In the genomic region with DNA sequence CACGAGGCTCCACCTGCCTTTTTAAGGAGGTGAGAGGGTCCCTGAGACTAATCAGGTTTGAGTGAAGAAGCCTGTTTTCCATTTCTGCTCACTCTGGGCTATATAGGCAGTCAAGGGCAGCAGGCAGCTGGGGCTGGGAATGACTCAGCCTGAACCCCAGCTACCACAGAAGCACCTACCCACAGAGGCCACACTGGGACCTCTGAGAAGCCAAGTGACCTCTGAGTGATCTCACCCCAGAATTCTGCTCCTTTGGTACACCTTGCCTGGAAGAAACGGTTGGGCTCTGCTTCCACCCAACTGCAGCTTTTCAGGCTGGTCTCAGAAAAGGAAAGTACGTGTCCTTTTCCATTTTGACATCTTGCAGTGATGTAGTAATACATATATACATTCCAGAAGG, we compare ENCODE assay signal across 13 cellular contexts. TPM values are rescaled to one million over a fixed set of nuclear protein-coding genes. Genes with fewer than 3 reads are reported as not detected.
DNase-seq lines count a peak whose midpoint lies in the region; ATAC-seq and TF ChIP-seq lines count a peak whose summit lies in the region.
"Had no signal": no experiment of that assay in that cellular context is flagged by ENCODE, and none has a peak within 500 bp of the region (broad histone marks: within the 10 kb centered on the region; RNA-seq: fewer than 3 reads in every experiment).

No MANE protein-coding gene starts in this region.

- WGBS in endodermal cell (ENCODE audit: insufficient coverage in 1 of 2, insufficient read length in 1 of 2), 2 experiments = 60 to 72% methylated on average over 1 to 3 of the region's 3 CpGs
- WGBS in testis, 2 donors = 72 to 73% methylated on average over 3 of the region's 3 CpGs
- WGBS in suprapubic skin = 70% methylated on average over 3 of the region's 3 CpGs

- H3K9me3 Mint-ChIP-seq in endodermal cell = no peaks in the 10 kb centered on the region
- H3K9me3 Mint-ChIP-seq: CD4-positive, CD25-positive, alpha-beta regulatory T cell; T-cell had no signal

- intact Hi-C loops in testis (cut with DNase I; ENCODE audit: low total_unique reads) = no loop called here

- TF ChIP-seq CTCF in endodermal cell (conservative IDR thresholded peaks at IDR 0.05) (no peak), testis (IDR thresholded peaks at IDR 0.05) (no peak), suprapubic skin (IDR thresholded peaks at IDR 0.05) (no peak)

- H3K27ac ChIP-seq in endodermal cell (ENCODE audit: low read depth, low read length) (no peak overlapping the region), testis (no peak overlapping the region), suprapubic skin (no peak overlapping the region)

- H3K27me3 Mint-ChIP-seq in endodermal cell (ENCODE audit: insufficient read depth) = no peaks in the 10 kb centered on the region
- H3K27me3 Mint-ChIP-seq: CD4-positive, CD25-positive, alpha-beta regulatory T cell; T-cell had no signal

- no peak overlapping the region for H3K4me3 ChIP-seq in endodermal cell (ENCODE audit: low read length)
- no peak overlapping the region for H3K4me3 ChIP-seq in testis
- H3K4me3 ChIP-seq in suprapubic skin = no peak overlapping the region

- DNase-seq in AG08396 (ENCODE audit: low spot score) (peak; percentile 38), endodermal cell (no peak), testis (no peak), NCI-H2196 treated with DMSO at 0.1 percent for 48 hours (lab: John Stamatoyannopoulos, UW; ENCODE audit: unreplicated experiment) (no peak), suprapubic skin (ENCODE audit: low spot score in 2 of 2) (no peak)
- DNase-seq: kidney, NCI-H524 treated with DMSO at 0.1 percent for 48 hours, T-cell had no signal

- no peaks in the 10 kb centered on the region for H3K36me3 Mint-ChIP-seq in endodermal cell (ENCODE audit: low read depth)

- H3K4me1 ChIP-seq in endodermal cell (ENCODE audit: control insufficient read depth, insufficient read depth, low read length) = peaks cover 19% of the 10 kb centered on the region
- no peaks in the 10 kb centered on the region for H3K4me1 ChIP-seq in testis
- peaks cover 57% of the 10 kb centered on the region for H3K4me1 ChIP-seq in suprapubic skin

- H3K27me3 ChIP-seq in endodermal cell (ENCODE audit: control insufficient read depth, insufficient read depth, low read length, poor library complexity, severe bottlenecking) (no peaks in the 10 kb centered on the region), testis (no peaks in the 10 kb centered on the region), suprapubic skin (no peaks in the 10 kb centered on the region)

- peak overlapping the region; percentile 59 for H3K27ac Mint-ChIP-seq in endodermal cell
- H3K27ac Mint-ChIP-seq: T-cell had no signal

- H3K36me3 ChIP-seq in endodermal cell (ENCODE audit: control insufficient read depth, insufficient read depth, low read length) (no peaks in the 10 kb centered on the region), testis (ENCODE audit: low read depth, missing control alignments) (no peaks in the 10 kb centered on the region), suprapubic skin (no peaks in the 10 kb centered on the region)

- ATAC-seq in GM18873 (IDR thresholded peaks at IDR 0.05; ENCODE audit: low FRiP score, unreplicated experiment) (peak; percentile 74), HG03565 (IDR thresholded peaks at IDR 0.05; ENCODE audit: unreplicated experiment) (peak; percentile 68), GM19452 (IDR thresholded peaks at IDR 0.05; ENCODE audit: unreplicated experiment) (no peak)
- ATAC-seq: T-cell had no signal

- no peak overlapping the region for H3K4me3 Mint-ChIP-seq in endodermal cell
- H3K4me3 Mint-ChIP-seq: CD4-positive, CD25-positive, alpha-beta regulatory T cell; T-cell had no signal

- H3K4me1 Mint-ChIP-seq in endodermal cell = peaks cover 23% of the 10 kb centered on the region

- TF ChIP-seq POLR2A in testis (IDR thresholded peaks at IDR 0.05) (no peak), suprapubic skin (IDR thresholded peaks at IDR 0.05) (no peak)

- H3K9me3 ChIP-seq in endodermal cell (ENCODE audit: control insufficient read depth, low read length) (no peaks in the 10 kb centered on the region), testis (no peaks in the 10 kb centered on the region), suprapubic skin (no peaks in the 10 kb centered on the region)

- TF ChIP-seq EP300 in suprapubic skin (IDR thresholded peaks at IDR 0.05) = no peak

- H3K9ac ChIP-seq in endodermal cell (ENCODE audit: extremely low read depth, low read length, poor library complexity, severe bottlenecking) = no peak overlapping the region

RNA-seq across cellular contexts. Expression of a gene that starts 6.8 kb away (rescaled TPM):
- total RNA-seq in endodermal cell (10 to 100 TPM; 17.1 to 19.6 TPM), testis (10 to 100 TPM; 12.6 to 17.9 TPM), suprapubic skin (10 to 100 TPM; 12.6 to 17.0 (median 15.0) TPM)
- polyA plus RNA-seq in endodermal cell (2013, experiment 1 of 2) = 20.6 TPM
- 19.0 TPM for polyA plus RNA-seq in endodermal cell (2013, experiment 2 of 2)
- 12.2 TPM for polyA plus RNA-seq in testis (ENCODE audit: insufficient read depth, low read depth, low replicate concordance)

RNA-seq across cellular contexts. Expression of a gene that starts 7.1 kb away (rescaled TPM):
- total RNA-seq in endodermal cell = 1 to 10 TPM; 2.5 to 4.1 TPM
- polyA plus RNA-seq in endodermal cell (2013, experiment 1 of 2) = 3.0 TPM
- polyA plus RNA-seq in endodermal cell (2013, experiment 2 of 2) = 1.5 TPM
- 10 to 100 TPM; 22.7 to 36.7 TPM for total RNA-seq in testis
- polyA plus RNA-seq in testis (ENCODE audit: insufficient read depth, low read depth, low replicate concordance) = 109 TPM
- not detected for total RNA-seq in suprapubic skin
- total RNA-seq: CD4-positive, CD25-positive, alpha-beta regulatory T cell; pulmonary artery endothelial cell; T-cell had no signal
- polyA plus RNA-seq: CD4-positive, CD25-positive, alpha-beta regulatory T cell had no signal

Comparison
In these comparisons a context has a peak if more than half of its experiments do, and no peak if none do; other contexts are left out.
1. RNA of a gene that starts 7.1 kb away (total RNA-seq): 22.7 to 36.7 TPM in testis; 2.5 to 4.1 TPM in endodermal cell and not detected in suprapubic skin; every median in the first group is over 4 times any median in the second.